ENCODE assay signal across 8 cellular contexts in genomic region chr7:140230862-140231778, GRCh38. TPM values are rescaled to one million over a fixed set of nuclear protein-coding genes. Genes with fewer than 3 reads are reported as not detected.
A peak's percentile ranks its signal among the peaks of the same experiment; 100 is the strongest.
DNase-seq lines count a peak whose midpoint lies in the region; ATAC-seq and TF ChIP-seq lines count a peak whose summit lies in the region.

No MANE protein-coding gene starts in this region.

- no peaks in the 10 kb centered on the region for H3K79me2 ChIP-seq in DND-41 (ENCODE audit: insufficient read depth, low read length)

- H3K9me3 ChIP-seq in DND-41 (ENCODE audit: insufficient read depth, low read length, severe bottlenecking) (no peaks in the 10 kb centered on the region), left lung (no peaks in the 10 kb centered on the region)

- peak; percentile 42 for DNase-seq in DND-41
- peak; percentile 88 for DNase-seq in NCI-H146 treated with DMSO at 0.1 percent for 48 hours (lab: John Stamatoyannopoulos, UW; ENCODE audit: unreplicated experiment)
- peak; percentile 46 to 50 for DNase-seq in activated CD4-positive, alpha-beta T cell treated with anti-CD3 and anti-CD28 coated beads for 24 hours (ENCODE audit: low read depth in 2 of 2)
- peak; percentile 15 for DNase-seq in choroid plexus epithelial cell (ENCODE audit: low read depth)
- peak; percentile 66 to 85 for DNase-seq in left lung
- peak; percentile 57 for DNase-seq in stimulated activated CD4-positive, alpha-beta T cell treated with anti-CD3 and anti-CD28 coated beads, Interleukin-4, amount 100 ng/mL, for 1 hour

- H3K4me3 ChIP-seq in DND-41 (ENCODE audit: low read depth in 1 of 2, low read length in 2 of 2) = peak overlapping the region; percentile 25 to 68; a peak in 3 of 4 replicates
- H3K4me3 ChIP-seq in choroid plexus epithelial cell (ENCODE audit: low read depth, low read length) = peak overlapping the region; percentile 52
- H3K4me3 ChIP-seq in left lung = peak overlapping the region; percentile 40 to 54

- H2AFZ ChIP-seq in DND-41 (ENCODE audit: low read depth, low read length) = peak overlapping the region; percentile 64

- H3K27me3 ChIP-seq in DND-41 (ENCODE audit: insufficient read depth, low read length, poor library complexity) (peaks cover 4% of the 10 kb centered on the region), left lung (peaks cover 0 to 47% of the 10 kb centered on the region in 2 donors)

- no peaks in the 10 kb centered on the region for H4K20me1 ChIP-seq in DND-41 (ENCODE audit: insufficient read depth, low read length)

- TF ChIP-seq CTCF in DND-41 (IDR thresholded peaks at IDR 0.05; ENCODE audit: borderline replicate concordance, extremely low read depth, low read length, poor library complexity, severe bottlenecking) (peak; percentile 9), choroid plexus epithelial cell (conservative IDR thresholded peaks at IDR 0.05; ENCODE audit: low read depth, low read length) (no peak), left lung (IDR thresholded peaks at IDR 0.05) (no peak)

- peak overlapping the region; percentile 77 for H3K9ac ChIP-seq in DND-41 (ENCODE audit: low read depth, low read length)

- no peak for TF ChIP-seq POLR2A in GM18505 (IDR thresholded peaks at IDR 0.05; ENCODE audit: borderline replicate concordance, extremely low read depth, insufficient read depth, insufficient read length)

- ATAC-seq in DND-41 (ENCODE audit: insufficient read depth, low read depth) (peak; percentile 41), left lung (peak; percentile 78), HG03025 (IDR thresholded peaks at IDR 0.05; ENCODE audit: low FRiP score, unreplicated experiment) (no peak), GM18505 (IDR thresholded peaks at IDR 0.05; ENCODE audit: unreplicated experiment) (no peak)

- peak overlapping the region; percentile 98 for H3K4me2 ChIP-seq in DND-41 (ENCODE audit: insufficient read depth, low read length)

- H3K4me1 ChIP-seq in DND-41 (ENCODE audit: insufficient read depth, low read length) = peaks cover 32% of the 10 kb centered on the region
- peaks cover 8 to 42% of the 10 kb centered on the region in 2 donors for H3K4me1 ChIP-seq in left lung

- H3K27ac ChIP-seq in DND-41 (ENCODE audit: low read length) (peak overlapping the region; percentile 46; the same call in 1 of the 2 replicates), left lung (peak overlapping the region; percentile 14 to 76)

- H3K36me3 ChIP-seq in DND-41 (ENCODE audit: insufficient read depth, low read length) = no peaks in the 10 kb centered on the region
- no peaks in the 10 kb centered on the region for H3K36me3 ChIP-seq in left lung

- intact Hi-C loops in left lung (cut with DNase I) = no loop called here

RNA-seq across cellular contexts. Expression of gene KDM7A, which starts 54.3 kb away (rescaled TPM):
- total RNA-seq in left lung = 10 to 100 TPM; 13.2 to 20.0 TPM

Comparison
In these comparisons a context has a peak if more than half of its experiments do, and no peak if none do; other contexts are left out.
1. ATAC-seq: peak in DND-41 (single experiment) and left lung (single experiment); none in HG03025 (single experiment) and GM18505 (single experiment).
2. DNase-seq: peak in every context shown above with its lines; median percentile 88 in NCI-H146 treated with DMSO at 0.1 percent for 48 hours; 76 in left lung; 57 in stimulated activated CD4-positive, alpha-beta T cell treated with anti-CD3 and anti-CD28 coated beads, Interleukin-4, amount 100 ng/mL, for 1 hour; 48 in activated CD4-positive, alpha-beta T cell treated with anti-CD3 and anti-CD28 coated beads for 24 hours; 42 in DND-41; 15 in choroid plexus epithelial cell.
3. Peak in every context shown above with its lines, with median percentiles within 50 percentile points of each other: H3K4me3 ChIP-seq.